Comparison of ENCODE assay signal across 28 cellular contexts in genomic region chr11:118366287-118366686, GRCh38. TPM values are rescaled to one million over a fixed set of nuclear protein-coding genes. Genes with fewer than 3 reads are reported as not detected.
DNase-seq lines count a peak whose midpoint lies in the region; ATAC-seq and TF ChIP-seq lines count a peak whose summit lies in the region.
"Had no signal": no experiment of that assay in that cellular context is flagged by ENCODE, and none has a peak within 500 bp of the region (broad histone marks: within the 10 kb centered on the region; RNA-seq: fewer than 3 reads in every experiment).

No MANE protein-coding gene starts in this region.

- H2BK20ac ChIP-seq in H9 (ENCODE audit: low read depth, low read length, poor library complexity, severe bottlenecking), result no peak overlapping the region

- POLR2A ChIA-PET in CD8-positive, alpha-beta T cell (lab: Charles Lee), result interaction anchor here (0.7 kb wide), 2 partner anchors 15 to 89 kb away, joined by 3 read pairs; no protein-coding TSS in a partner anchor

- no peak for TF ChIP-seq CTCF in CD8-positive, alpha-beta T cell (IDR thresholded peaks at IDR 0.05)
- TF ChIP-seq CTCF in right lobe of liver (IDR thresholded peaks at IDR 0.05), result no peak
- TF ChIP-seq CTCF in H9 (conservative IDR thresholded peaks at IDR 0.05), result no peak

- no peaks in the 10 kb centered on the region for H3K23me2 ChIP-seq in H9 (ENCODE audit: insufficient read length, low read depth, low read length, poor library complexity, severe bottlenecking)

- no peak overlapping the region for H3K23ac ChIP-seq in H9 (ENCODE audit: insufficient read length, low read depth, low read length)

- H3K9me3 Mint-ChIP-seq in CD8-positive, alpha-beta T cell, result no peaks in the 10 kb centered on the region
- no peaks in the 10 kb centered on the region for H3K9me3 Mint-ChIP-seq in H9
- H3K9me3 Mint-ChIP-seq: activated CD4-positive, alpha-beta memory T cell treated with anti-CD3 and anti-CD28 coated beads, Interleukin-2, amount 10 ng/mL, durations not matched to agents 7 days and 5 days; HFFc6; IgD-negative memory B cell; natural killer cell had no signal

- no peak overlapping the region for H3K18ac ChIP-seq in H9 (ENCODE audit: insufficient read length, low read depth, low read length)

- TF ChIP-seq POLR2A in right lobe of liver (IDR thresholded peaks at IDR 0.05), result no peak

- 22% methylated on average over 1 of the region's 1 CpG for WGBS in right lobe of liver (ENCODE audit: insufficient coverage, low coverage, low lambda C conversion rate, missing lambda C conversion rate)
- no CpG with 5 or more reads among the region's 1 CpG for WGBS in H9 (ENCODE audit: extremely low coverage, insufficient read length, low lambda C conversion rate)

- H3K4me2 ChIP-seq in H9 (ENCODE audit: insufficient read depth, insufficient read length, low read length), result no peak overlapping the region
- H3K4me2 ChIP-seq: BLaER1 had no signal

- H3K27ac Mint-ChIP-seq in CD8-positive, alpha-beta T cell, result peak overlapping the region; percentile 38
- no peak overlapping the region for H3K27ac Mint-ChIP-seq in H9
- H3K27ac Mint-ChIP-seq: activated CD4-positive, alpha-beta memory T cell treated with anti-CD3 and anti-CD28 coated beads, Interleukin-2, amount 10 ng/mL, durations not matched to agents 7 days and 5 days; HFFc6; IgD-negative memory B cell; natural killer cell had no signal

- DNase-seq in CD8-positive, alpha-beta T cell, result no peak
- DNase-seq in NCI-H1694 treated with DMSO at 0.1 percent for 48 hours (lab: John Stamatoyannopoulos, UW) (peak; percentile 39), epithelial cell of prostate (ENCODE audit: low read depth, low spot score) (peak; percentile 12), right lobe of liver (no peak), H9 (no peak), NCI-H345 treated with DMSO at 0.1 percent for 48 hours (lab: John Stamatoyannopoulos, UW; ENCODE audit: unreplicated experiment) (no peak)
- DNase-seq: activated CD4-positive, alpha-beta memory T cell treated with anti-CD3 and anti-CD28 coated beads, Interleukin-2, amount 10 ng/mL, durations not matched to agents 7 days and 5 days; activated CD4-positive, CD25-positive, alpha-beta regulatory T cell treated with anti-CD3 and anti-CD28 coated beads, Interleukin-2, amount 50 U/mL, for 72 hours; activated gamma-delta T cell treated with Interleukin-2 at 50 U/mL for 16 hours; glutamatergic neuron; GM23248; HFFc6; kidney; natural killer cell; NCI-H1105; NCI-H2029 treated with DMSO at 0.1 percent for 48 hours; NCI-H226; retina; stimulated activated CD4-positive, alpha-beta T cell treated with anti-CD3 and anti-CD28 coated beads, Interleukin-2, amount 100 ng/mL, for 48 hours had no signal

- H2AFZ ChIP-seq in H9 (ENCODE audit: low read length), result no peak overlapping the region
- H2AFZ ChIP-seq: GM23248 had no signal

- H3K4ac ChIP-seq in H9 (ENCODE audit: low read depth, low read length), result no peak overlapping the region

- no peak overlapping the region for H3K4me3 Mint-ChIP-seq in CD8-positive, alpha-beta T cell
- no peak overlapping the region for H3K4me3 Mint-ChIP-seq in H9
- H3K4me3 Mint-ChIP-seq: activated CD4-positive, alpha-beta memory T cell treated with anti-CD3 and anti-CD28 coated beads, Interleukin-2, amount 10 ng/mL, durations not matched to agents 7 days and 5 days; HFFc6; IgD-negative memory B cell; natural killer cell had no signal

- H2BK120ac ChIP-seq in H9 (ENCODE audit: low read depth, low read length, poor library complexity, severe bottlenecking), result no peak overlapping the region

- intact Hi-C loops in CD8-positive, alpha-beta T cell (cut with DNase I, micrococcal nuclease), result no loop called here
- intact Hi-C loops in right lobe of liver (cut with DNase I), result no loop called here

- CTCF ChIA-PET in CD8-positive, alpha-beta T cell (lab: Charles Lee), result interaction anchor here (1.2 to 1.6 kb wide), 2 partner anchors 14 to 155 kb away, joined by 4 read pairs; no protein-coding TSS in a partner anchor

- ATAC-seq in CD8-positive, alpha-beta T cell, result no peak
- peak; percentile 68 to 89 (median 82) for ATAC-seq in right lobe of liver
- ATAC-seq in HG03460 (IDR thresholded peaks at IDR 0.05; ENCODE audit: unreplicated experiment), result no peak
- ATAC-seq: natural killer cell had no signal

- no peak overlapping the region for H2AK5ac ChIP-seq in H9 (ENCODE audit: insufficient read length, low read length)

- H3K27me3 Mint-ChIP-seq in CD8-positive, alpha-beta T cell (ENCODE audit: low read depth), result no peaks in the 10 kb centered on the region
- no peaks in the 10 kb centered on the region for H3K27me3 Mint-ChIP-seq in H9 (ENCODE audit: low read depth)
- H3K27me3 Mint-ChIP-seq: activated CD4-positive, alpha-beta memory T cell treated with anti-CD3 and anti-CD28 coated beads, Interleukin-2, amount 10 ng/mL, durations not matched to agents 7 days and 5 days; IgD-negative memory B cell had no signal

- peaks cover 33% of the 10 kb centered on the region for H3K4me1 Mint-ChIP-seq in CD8-positive, alpha-beta T cell (ENCODE audit: low read depth)
- no peaks in the 10 kb centered on the region for H3K4me1 Mint-ChIP-seq in H9

- peaks cover 55% of the 10 kb centered on the region for H3K36me3 ChIP-seq in CD8-positive, alpha-beta T cell (ENCODE audit: insufficient read depth, low read length)
- H3K36me3 ChIP-seq in right lobe of liver, result peaks cover 8 to 55% (median 30%) of the 10 kb centered on the region in 4 donors

- no peaks in the 10 kb centered on the region for H3K9me3 ChIP-seq in CD8-positive, alpha-beta T cell (ENCODE audit: low read length)
- H3K9me3 ChIP-seq in right lobe of liver, result no peaks in the 10 kb centered on the region
- no peaks in the 10 kb centered on the region for H3K9me3 ChIP-seq in H9 (ENCODE audit: control insufficient read depth, low read depth, low read length)
- H3K9me3 ChIP-seq: BLaER1, upper lobe of left lung had no signal

- H3K27ac ChIP-seq in CD8-positive, alpha-beta T cell (ENCODE audit: low read depth, low read length), result no peak overlapping the region
- no peak overlapping the region for H3K27ac ChIP-seq in epithelial cell of prostate
- no peak overlapping the region for H3K27ac ChIP-seq in right lobe of liver
- no peak overlapping the region for H3K27ac ChIP-seq in H9 (ENCODE audit: insufficient read length, low read depth, low read length)
- H3K27ac ChIP-seq: BLaER1, GM23248, upper lobe of left lung had no signal

- H4K91ac ChIP-seq in H9 (ENCODE audit: insufficient read length, low read depth, low read length), result no peak overlapping the region

- H4K20me1 ChIP-seq in H9 (ENCODE audit: control insufficient read depth, insufficient read depth, insufficient read length), result no peaks in the 10 kb centered on the region

- H3K14ac ChIP-seq in H9 (ENCODE audit: insufficient read depth, low read length), result no peak overlapping the region

- no peaks in the 10 kb centered on the region for H3K27me3 ChIP-seq in CD8-positive, alpha-beta T cell (ENCODE audit: insufficient read depth, low read length)
- no peaks in the 10 kb centered on the region for H3K27me3 ChIP-seq in right lobe of liver
- H3K27me3 ChIP-seq in H9 (ENCODE audit: insufficient read depth, low read length), result no peaks in the 10 kb centered on the region
- H3K27me3 ChIP-seq: BLaER1, upper lobe of left lung had no signal

- H3K4me3 ChIP-seq in CD8-positive, alpha-beta T cell (ENCODE audit: low read depth, low read length), result no peak overlapping the region
- H3K4me3 ChIP-seq in right lobe of liver, result no peak overlapping the region
- H3K4me3 ChIP-seq: BLaER1, GM23248, lung, upper lobe of left lung had no signal

- H2BK15ac ChIP-seq in H9 (ENCODE audit: low read depth, low read length), result no peak overlapping the region

- no peak overlapping the region for H4K5ac ChIP-seq in H9 (ENCODE audit: insufficient read length, low read depth, low read length)

- no peak overlapping the region for H4K8ac ChIP-seq in H9 (replicated peaks; ENCODE audit: insufficient read length, low read depth, low read length)

- H3K9ac ChIP-seq in H9 (ENCODE audit: extremely low read depth, insufficient read length, low read length), result no peak overlapping the region
- H3K9ac ChIP-seq: BLaER1, GM23248 had no signal

- H3K4me1 ChIP-seq in CD8-positive, alpha-beta T cell (ENCODE audit: insufficient read depth, low read length), result peaks cover 21% of the 10 kb centered on the region
- H3K4me1 ChIP-seq in right lobe of liver (peaks cover 0 to 12% (median 6%) of the 10 kb centered on the region in 4 donors), H9 (ENCODE audit: insufficient read depth, low read length) (no peaks in the 10 kb centered on the region)

- peaks cover 87% of the 10 kb centered on the region for H3K36me3 Mint-ChIP-seq in CD8-positive, alpha-beta T cell
- H3K36me3 Mint-ChIP-seq in H9 (ENCODE audit: insufficient read depth in 1 of 3, low read depth in 3 of 3), result peaks cover 6 to 50% (median 35%) of the 10 kb centered on the region in 3 experiments; a peak in 6 of 7 replicates

- H3K56ac ChIP-seq in H9 (ENCODE audit: insufficient read length, low read depth, low read length), result no peak overlapping the region

- no peak overlapping the region for H2BK12ac ChIP-seq in H9 (ENCODE audit: insufficient read length, low read depth, low read length)

- no peak overlapping the region for H2BK5ac ChIP-seq in H9 (ENCODE audit: insufficient read length, low read length)

- no peak overlapping the region for H3T11ph ChIP-seq in H9 (ENCODE audit: low read length)

- H3K79me1 ChIP-seq in H9 (ENCODE audit: insufficient read depth, low read depth, low read length, poor library complexity, severe bottlenecking), result no peaks in the 10 kb centered on the region

- H3K79me2 ChIP-seq in H9 (ENCODE audit: insufficient read depth, low read length), result no peaks in the 10 kb centered on the region

RNA-seq across cellular contexts. Expression of gene UBE4A, which starts 6.9 kb away (rescaled TPM):
- 10 to 100 TPM; 53.7 to 57.5 TPM for total RNA-seq in CD8-positive, alpha-beta T cell
- total RNA-seq in right lobe of liver, result 10 to 100 TPM; 25.5 to 36.9 (median 28.5) TPM
- 33.0 and 33.7 TPM in 2 replicates for total RNA-seq in H9 (2021)

RNA-seq across cellular contexts. Expression of gene CD3G, which starts 22.1 kb away (rescaled TPM):
- total RNA-seq in CD8-positive, alpha-beta T cell, result 10 to 100 TPM; 88.8 to 98.6 TPM
- total RNA-seq in right lobe of liver, result 1 to 10 TPM in 1 of 6 experiments, under 1 TPM in 5; 0.27 to 1.7 (median 0.36) TPM
- not detected in 2 replicates for total RNA-seq in H9 (2021)
- total RNA-seq: chondrocyte, endothelial cell of umbilical vein, GM23248, HFFc6, MCF 10A, RPMI7951 had no signal

RNA-seq across cellular contexts. Expression of gene CD3D, which starts 23.8 kb away (rescaled TPM):
- total RNA-seq in CD8-positive, alpha-beta T cell, result 100 to 1,000 TPM; 244 to 265 TPM
- under 1 TPM in 4 of 6 experiments, not detected in 2; 0.64 to 0.98 (median 0.89) TPM for total RNA-seq in right lobe of liver
- not detected in 2 replicates for total RNA-seq in H9 (2021)
- total RNA-seq: chondrocyte, endothelial cell of umbilical vein, GM23248, HFFc6, MCF 10A, RPMI7951 had no signal

RNA-seq across cellular contexts. Expression of gene ATP5MG, which starts 35.1 kb away (rescaled TPM):
- 100 to 1,000 TPM; 148 to 160 TPM for total RNA-seq in CD8-positive, alpha-beta T cell
- 100 to 1,000 TPM in 1 of 6 experiments, 10 to 100 TPM in 5; 32.6 to 127 (median 89.5) TPM for total RNA-seq in right lobe of liver
- 253 and 254 TPM in 2 replicates for total RNA-seq in H9 (2021)

Comparison
In these comparisons a context has a peak if more than half of its experiments do, and no peak if none do; other contexts are left out.
1. ATAC-seq: peak in right lobe of liver (4 of 4); none in CD8-positive, alpha-beta T cell (single experiment) and HG03460 (single experiment).
2. DNase-seq: peak in NCI-H1694 treated with DMSO at 0.1 percent for 48 hours (single experiment) and epithelial cell of prostate (single experiment); none in CD8-positive, alpha-beta T cell (0 of 7), right lobe of liver (0 of 3), H9 (single experiment) and NCI-H345 treated with DMSO at 0.1 percent for 48 hours (single experiment).
3. RNA of gene CD3G, which starts 22.1 kb away (total RNA-seq): 88.8 to 98.6 TPM in CD8-positive, alpha-beta T cell; 0.27 to 1.7 TPM in right lobe of liver and not detected in H9; every median in the first group is over 10 times any median in the second.
4. RNA of gene CD3D, which starts 23.8 kb away (total RNA-seq): 244 to 265 TPM in CD8-positive, alpha-beta T cell; 0.64 to 0.98 TPM in right lobe of liver and not detected in H9; every median in the first group is over 100 times any median in the second.